ENCODE assay signal across 22 cellular contexts in genomic region chr11:92489831-92490399, GRCh38.
"Had no signal": no experiment of that assay in that cellular context is flagged by ENCODE, and none has a peak within 500 bp of the region (broad histone marks: within the 10 kb centered on the region; RNA-seq: fewer than 3 reads in every experiment).

No MANE protein-coding gene starts in this region.

- DNase-seq: Kasumi-1, MM.1S, NCI-H1105, NCI-H1417, NCI-H1436 treated with DMSO at 0.1 percent for 48 hours, NCI-H1694, NCI-H187 treated with DMSO at 0.1 percent for 48 hours, NCI-H2029 treated with DMSO at 0.1 percent for 48 hours, NCI-H2171 treated with DMSO at 0.1 percent for 48 hours, NCI-H345, NCI-H446 treated with DMSO at 0.1 percent for 48 hours, NCI-H510A treated with DMSO at 0.1 percent for 48 hours, NCI-H69, NCI-H774, Right ventricle myocardium superior, RPMI8226, SIG-M5, SW 1271, T-cell had no signal

- H3K27me3 Mint-ChIP-seq: IgD-negative memory B cell, T-cell had no signal

- H3K27ac Mint-ChIP-seq: IgD-negative memory B cell, T-cell had no signal

- ATAC-seq: HepG2, K562, T-cell had no signal

- H3K4me3 Mint-ChIP-seq: IgD-negative memory B cell, T-cell had no signal

- H3K4me1 Mint-ChIP-seq: IgD-negative memory B cell, T-cell had no signal

- H3K36me3 Mint-ChIP-seq: IgD-negative memory B cell, T-cell had no signal
